Comparison of ENCODE assay signal across 9 cellular contexts in genomic region chr20:59270380-59270779, GRCh38. TPM values are rescaled to one million over a fixed set of nuclear protein-coding genes. Genes with fewer than 3 reads are reported as not detected.
"Had no signal": no experiment of that assay in that cellular context is flagged by ENCODE, and none has a peak within 500 bp of the region (broad histone marks: within the 10 kb centered on the region; RNA-seq: fewer than 3 reads in every experiment).

No MANE protein-coding gene starts in this region.

- ATAC-seq: GM12878 had no signal

- H3K4me3 ChIP-seq: GM12878 had no signal

- FAIRE-seq: G401.6, GM12878, GM12891, GM12892, GM18507, GM19239 had no signal

- DNase-seq: GDM1, GF-D8 had no signal

RNA-seq across cellular contexts. Expression of gene EDN3, which starts 30.0 kb away (rescaled TPM):
- total RNA-seq: G401, GM12878 had no signal
- polyA plus RNA-seq: GM12878 had no signal
